Comparison of ENCODE assay signal across 11 cellular contexts in genomic region chr9:33320230-33320567, GRCh38. TPM values are rescaled to one million over a fixed set of nuclear protein-coding genes. Genes with fewer than 3 reads are reported as not detected.
DNase-seq lines count a peak whose midpoint lies in the region; ATAC-seq and TF ChIP-seq lines count a peak whose summit lies in the region.
"Had no signal": no experiment of that assay in that cellular context is flagged by ENCODE, and none has a peak within 500 bp of the region (broad histone marks: within the 10 kb centered on the region; RNA-seq: fewer than 3 reads in every experiment).

No MANE protein-coding gene starts in this region.

- intact Hi-C loops in Right ventricle myocardium superior (cut with DNase I) (no loop called here), cardiac septum (cut with DNase I) (no loop called here), mammary epithelial cell (cut with micrococcal nuclease) (loop anchor here (1.0 kb wide), 1 partner anchor 30 kb away; the partner anchor contains the start of gene NFX1), transverse colon (cut with DNase I; ENCODE audit: low total_unique reads) (no loop called here)

- in situ Hi-C loops in mammary epithelial cell (cut with MboI; ENCODE audit: low sequenced_read_pairs in 2 of 2) = no loop called here
- in situ Hi-C loops in transverse colon (cut with MboI; ENCODE audit: low pct_ligation_motif_present in 1 of 4, low pct_unique_long_range_greater_than_20kb in 1 of 4, low sequenced_read_pairs in 3 of 4) = no loop called here

- peak; percentile 29 for ATAC-seq in Right ventricle myocardium superior (ENCODE audit: poor library complexity)
- ATAC-seq in GM21723 (IDR thresholded peaks at IDR 0.05; ENCODE audit: unreplicated experiment) = no peak
- ATAC-seq in left lobe of liver = no peak

- H3K36me3 ChIP-seq in mammary epithelial cell (ENCODE audit: insufficient read depth, low read length) = peaks cover 26% of the 10 kb centered on the region
- peaks cover 45 to 63% of the 10 kb centered on the region in 2 donors for H3K36me3 ChIP-seq in muscle layer of duodenum (ENCODE audit: control insufficient read depth in 1 of 2, insufficient read depth in 2 of 2, low read length in 2 of 2)
- H3K36me3 ChIP-seq in transverse colon = peaks cover 0 to 68% (median 34%) of the 10 kb centered on the region in 4 donors
- H3K36me3 ChIP-seq in Karpas-422 (ENCODE audit: insufficient read depth, low read length) = peaks cover 59% of the 10 kb centered on the region

- no peak for TF ChIP-seq POLR2A in transverse colon (IDR thresholded peaks at IDR 0.05)

- H3K9me3 ChIP-seq in mammary epithelial cell (replicated peaks; ENCODE audit: insufficient read depth, low read length) (no peaks in the 10 kb centered on the region), muscle layer of duodenum (ENCODE audit: control insufficient read depth in 1 of 2, low read length in 2 of 2) (no peaks in the 10 kb centered on the region), transverse colon (no peaks in the 10 kb centered on the region), Karpas-422 (ENCODE audit: low read length) (no peaks in the 10 kb centered on the region)

- H3K27me3 ChIP-seq in mammary epithelial cell (ENCODE audit: insufficient read depth, low read length) (no peaks in the 10 kb centered on the region), muscle layer of duodenum (ENCODE audit: low read depth, low read length) (no peaks in the 10 kb centered on the region), transverse colon (no peaks in the 10 kb centered on the region), Karpas-422 (ENCODE audit: low read length) (no peaks in the 10 kb centered on the region)

- no peak for DNase-seq in Right ventricle myocardium superior
- no peak for DNase-seq in cardiac septum (ENCODE audit: low spot score)
- no peak for DNase-seq in mammary epithelial cell
- no peak for DNase-seq in transverse colon
- no peak for DNase-seq in Karpas-422
- DNase-seq in left lobe of liver (ENCODE audit: low spot score) = no peak
- DNase-seq: NCI-H2029, NCI-H526 treated with DMSO at 0.1 percent for 48 hours, T1000 had no signal

- BruUV-seq in mammary epithelial cell (replicated peaks; lab: Mats Ljungman, UMichigan) = no TSS peak

- TF ChIP-seq CTCF in mammary epithelial cell (conservative IDR thresholded peaks at IDR 0.05 in 1 of 2, IDR thresholded peaks at IDR 0.05 in 1 of 2; ENCODE audit: extremely low read depth in 1 of 2, insufficient read depth in 1 of 2, low read depth in 1 of 2, low read length in 2 of 2) = no peak
- no peak for TF ChIP-seq CTCF in transverse colon (IDR thresholded peaks at IDR 0.05)

- no peak for TF ChIP-seq EP300 in transverse colon (IDR thresholded peaks at IDR 0.05; ENCODE audit: low read depth)

- peak overlapping the region; percentile 41 for H3K9ac ChIP-seq in mammary epithelial cell (ENCODE audit: insufficient read depth, low read length)
- H3K9ac ChIP-seq in Karpas-422 (ENCODE audit: low read length) = no peak overlapping the region

- H3K4me3 ChIP-seq in mammary epithelial cell (replicated peaks in 1 of 3; ENCODE audit: insufficient read depth in 1 of 3, low read depth in 2 of 3, low read length in 3 of 3) (no peak overlapping the region), muscle layer of duodenum (ENCODE audit: low read depth in 1 of 2, low read length in 2 of 2) (no peak overlapping the region), transverse colon (no peak overlapping the region), Karpas-422 (ENCODE audit: low read length) (no peak overlapping the region)

- CTCF ChIA-PET in mammary epithelial cell (lab: Charles Lee; ENCODE audit: low non-redundant PET) = interaction anchor here (0.6 kb wide), 1 partner anchor 12 kb away, joined by 12 read pairs; no protein-coding TSS in a partner anchor

- H3K4me2 ChIP-seq in mammary epithelial cell (ENCODE audit: insufficient read depth, low read depth, low read length) (peak overlapping the region; percentile 59), Karpas-422 (ENCODE audit: low read depth, low read length, poor library complexity, severe bottlenecking) (no peak overlapping the region)

- no peak overlapping the region for H2AFZ ChIP-seq in mammary epithelial cell (ENCODE audit: low read depth, low read length)
- no peak overlapping the region for H2AFZ ChIP-seq in Karpas-422 (ENCODE audit: low read length)

- no peaks in the 10 kb centered on the region for H3K9me2 ChIP-seq in Karpas-422 (replicated peaks; ENCODE audit: insufficient read depth, low read length)

- 57% methylated on average over 1 of the region's 1 CpG for WGBS in mammary epithelial cell (ENCODE audit: low coverage, missing lambda C conversion rate)
- WGBS in transverse colon (ENCODE audit: low coverage in 1 of 2), 2 donors = 75 to 81% methylated on average over 1 of the region's 1 CpG

- dilution Hi-C loops in mammary epithelial cell (cut with HindIII; ENCODE audit: low sequenced_read_pairs) = no loop called here

- H3K4me1 ChIP-seq in mammary epithelial cell (ENCODE audit: insufficient read depth, low read length) = peaks cover 19% of the 10 kb centered on the region
- no peaks in the 10 kb centered on the region for H3K4me1 ChIP-seq in muscle layer of duodenum (ENCODE audit: control insufficient read depth in 1 of 2, insufficient read depth in 2 of 2, low read length in 2 of 2)
- H3K4me1 ChIP-seq in transverse colon = peaks cover 0 to 5% (median 0%) of the 10 kb centered on the region in 4 donors
- no peaks in the 10 kb centered on the region for H3K4me1 ChIP-seq in Karpas-422 (ENCODE audit: low read length)

- peak overlapping the region; percentile 72 for H3K27ac ChIP-seq in mammary epithelial cell (ENCODE audit: insufficient read depth, low read depth, low read length)
- peak overlapping the region; percentile 57 for H3K27ac ChIP-seq in muscle layer of duodenum (ENCODE audit: low read length)
- H3K27ac ChIP-seq in transverse colon = peak overlapping the region; percentile 50 to 64 (median 59)
- no peak overlapping the region for H3K27ac ChIP-seq in Karpas-422 (ENCODE audit: low read length)

- peaks cover 11% of the 10 kb centered on the region for H3K79me2 ChIP-seq in mammary epithelial cell (ENCODE audit: insufficient read depth, low read length)
- peaks cover 16% of the 10 kb centered on the region; the same call in 1 of the 2 replicates for H3K79me2 ChIP-seq in Karpas-422 (ENCODE audit: low read length)

- H4K20me1 ChIP-seq in mammary epithelial cell (ENCODE audit: insufficient read depth, low read length) (no peaks in the 10 kb centered on the region), Karpas-422 (ENCODE audit: insufficient read depth, low read depth, low read length) (0 out of 2 replicates have a peak, but pooled peaks cover 3% of the 10 kb centered on the region)

RNA-seq across cellular contexts. Expression of gene NFX1, which starts 29.9 kb away (rescaled TPM):
- 26.2 TPM for total RNA-seq in Right ventricle myocardium superior
- 38.0 TPM for total RNA-seq in cardiac septum
- total RNA-seq in mammary epithelial cell = 10 to 100 TPM; 29.8 to 47.2 TPM
- 23.8 TPM for polyA plus RNA-seq in mammary epithelial cell
- 33.1 TPM for polyA minus RNA-seq in mammary epithelial cell
- total RNA-seq in transverse colon = 10 to 100 TPM; 17.7 to 61.6 (median 50.2) TPM
- total RNA-seq in Karpas-422 (2014; rRNA removed; shearing (Covaris generic); ENCODE audit: low replicate concordance) = 30.7 and 51.4 TPM in 2 replicates
- total RNA-seq in left lobe of liver = 24.3 TPM

RNA-seq across cellular contexts. Expression of gene CHMP5, which starts 55.4 kb away (rescaled TPM):
- total RNA-seq in Right ventricle myocardium superior (45.8 TPM), cardiac septum (53.8 TPM), mammary epithelial cell (10 to 100 TPM; 52.7 to 54.0 TPM), transverse colon (100 to 1,000 TPM in 1 of 4 donors, 10 to 100 TPM in 3; 23.3 to 100 (median 56.5) TPM), left lobe of liver (20.0 TPM)
- 50.6 TPM for polyA plus RNA-seq in mammary epithelial cell
- 30.3 TPM for polyA minus RNA-seq in mammary epithelial cell
- total RNA-seq in Karpas-422 (2014; rRNA removed; shearing (Covaris generic); ENCODE audit: low replicate concordance) = 53.4 and 57.1 TPM in 2 replicates

RNA-seq across cellular contexts. Expression of gene BAG1, which starts 55.7 kb away (rescaled TPM):
- total RNA-seq in Right ventricle myocardium superior (131 TPM), cardiac septum (150 TPM), mammary epithelial cell (10 to 100 TPM; 28.5 to 30.9 TPM), transverse colon (100 to 1,000 TPM in 3 of 4 donors, 10 to 100 TPM in 1; 73.2 to 185 (median 131) TPM), left lobe of liver (51.0 TPM)
- polyA plus RNA-seq in mammary epithelial cell = 20.3 TPM
- 5.4 TPM for polyA minus RNA-seq in mammary epithelial cell
- 55.6 and 111 TPM in 2 replicates for total RNA-seq in Karpas-422 (2014; rRNA removed; shearing (Covaris generic); ENCODE audit: low replicate concordance)
